ENCODE assay signal across 27 cellular contexts in the genomic region with DNA sequence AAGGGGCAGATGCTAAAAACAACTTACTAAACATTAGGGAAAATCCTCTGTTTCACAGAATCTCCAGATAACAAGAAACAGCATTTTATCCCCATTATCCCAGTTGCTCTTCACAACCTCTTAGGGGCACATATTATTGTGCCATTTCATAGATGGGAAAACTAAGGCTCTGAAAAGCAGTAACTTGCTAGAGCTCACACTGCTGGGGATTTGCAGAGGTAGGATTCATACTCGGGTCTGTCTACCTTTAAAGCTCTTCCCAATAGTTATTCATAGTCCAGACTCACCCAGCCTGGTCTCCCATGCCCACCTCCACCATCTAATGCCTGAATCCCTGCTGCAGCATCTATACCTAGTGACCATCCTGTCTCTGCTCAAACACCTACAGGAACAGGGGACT.
"Had no signal": no experiment of that assay in that cellular context is flagged by ENCODE, and none has a peak within 500 bp of the region (broad histone marks: within the 10 kb centered on the region; RNA-seq: fewer than 3 reads in every experiment).

No MANE protein-coding gene starts in this region.

- H3K4me1 ChIP-seq: stomach, suprapubic skin, testis, thyroid gland, tibial artery, tibial nerve, transverse colon, upper lobe of left lung, upper lobe of right lung, uterus, vagina had no signal

- FAIRE-seq: urothelium cell line had no signal

- H3K9me3 ChIP-seq: testis, thyroid gland had no signal

- DNase-seq: stimulated activated CD4-positive, alpha-beta T cell treated with anti-CD3 and anti-CD28 coated beads, Interleukin-2, amount 100 ng/mL, for 48 hours; stimulated activated CD4-positive, alpha-beta T cell treated with anti-CD3 and anti-CD28 coated beads, Interleukin-4, amount 100 ng/mL, for 1 hour; stimulated activated CD4-positive, alpha-beta T cell treated with anti-CD3 and anti-CD28 coated beads, Interleukin-4, amount 100 ng/mL, for 24 hours; stimulated activated CD4-positive, alpha-beta T cell treated with anti-CD3 and anti-CD28 coated beads, Interleukin-4, amount 100 ng/mL, for 4 hours; stimulated activated CD8-positive, alpha-beta memory T cell treated with anti-CD3 and anti-CD28 coated beads, Interleukin-4, amount 100 ng/mL, for 48 hours; stimulated activated naive B cell treated with anti-CD40 and anti-IgM and Interleukin-4, amounts not matched to agents 10 μg/mL and 1 μg/mL and 100 μg/mL, for 72 hours; stimulated activated naive CD4-positive, alpha-beta T cell; stimulated activated naive CD4-positive, alpha-beta T cell treated with Interleukin-2 at 50 U/mL for 16 hours; stimulated activated naive CD8-positive, alpha-beta T cell treated with anti-CD3 and anti-CD28 coated beads, Interleukin-15, amount 100 ng/mL, for 72 hours; stimulated activated naive CD8-positive, alpha-beta T cell treated with anti-CD3 and anti-CD28 coated beads, Interleukin-15, Interleukin-2, amounts not matched to agents 100 U/mL and 50 U/mL, for 24 hours; stomach; substantia nigra; testis; thyroid gland; tibial artery; transverse colon; trophoblast cell; upper lobe of left lung; upper lobe of right lung; uterus had no signal

- H3K4me3 ChIP-seq: stomach, suprapubic skin, testis, thoracic aorta, thyroid gland, tibial artery, tibial nerve, transverse colon, upper lobe of left lung, upper lobe of right lung, uterus, vagina had no signal

- ATAC-seq: stimulated activated effector memory CD8-positive, alpha-beta T cell treated with anti-CD3 and anti-CD28 coated beads, Interleukin-12 subunit alpha, Interleukin-12 subunit beta, amount 100 ng/mL, for 72 hours; stimulated activated memory B cell treated with anti-CD40 and anti-IgM and Interleukin-4, amounts not matched to agents 10 μg/mL and 1 μg/mL and 100 μg/mL, for 72 hours; stimulated activated naive B cell treated with anti-CD40 and anti-IgM and Interleukin-4, amounts not matched to agents 10 μg/mL and 1 μg/mL and 100 μg/mL, for 72 hours; stimulated activated naive CD8-positive, alpha-beta T cell treated with anti-CD3 and anti-CD28 coated beads, Interleukin-15, amount 100 ng/mL, for 72 hours; stimulated activated naive CD8-positive, alpha-beta T cell treated with anti-CD3 and anti-CD28 coated beads, Interleukin-15, Interleukin-2, amounts not matched to agents 100 U/mL and 50 U/mL, for 24 hours; upper lobe of right lung had no signal

- H3K36me3 ChIP-seq: stomach, suprapubic skin, thoracic aorta, thyroid gland, tibial artery, tibial nerve, transverse colon, upper lobe of left lung, upper lobe of right lung, uterus, vagina had no signal

- H3K27me3 ChIP-seq: testis, thyroid gland, tibial nerve, upper lobe of left lung, vagina had no signal

- H3K27ac ChIP-seq: stomach, suprapubic skin, testis, thoracic aorta, thyroid gland, tibial artery, tibial nerve, transverse colon, upper lobe of left lung, upper lobe of right lung, uterus, vagina had no signal
